ENCODE assay signal across 8 cellular contexts in the genomic region with DNA sequence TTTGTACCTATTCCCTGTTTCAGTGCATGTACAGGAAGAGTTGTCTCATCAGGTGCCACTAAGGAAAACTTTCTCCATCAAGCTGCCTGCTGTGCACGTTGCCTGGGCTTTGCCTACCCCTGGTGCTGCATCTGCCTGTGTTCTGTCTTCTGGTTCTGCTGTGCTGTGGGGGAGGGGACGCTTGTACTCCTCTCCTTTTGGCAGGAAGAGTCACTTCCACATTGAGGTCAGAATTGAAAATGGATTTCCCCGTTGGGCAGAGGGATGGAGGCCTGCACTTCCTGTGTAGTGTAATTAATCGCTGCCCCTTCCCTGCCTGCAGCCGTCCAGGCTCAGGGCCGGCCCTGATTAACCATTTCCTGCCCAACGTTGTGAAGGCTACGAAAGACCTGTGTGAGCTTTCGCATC.
DNase-seq lines count a peak whose midpoint lies in the region; ATAC-seq, FAIRE-seq and TF ChIP-seq lines count a peak whose summit lies in the region.

No MANE protein-coding gene starts in this region.

- H3K4me3 Mint-ChIP-seq in progenitor cell of endocrine pancreas (ENCODE audit: low read depth) (peak overlapping the region; percentile 31), HFFc6 (no peak overlapping the region)

- POLR2A ChIA-PET in HEK293T (lab: Yijun Ruan, JAX) = interaction anchor here (1.6 to 2.0 kb wide), 2 partner anchors 177 to 182 kb away, joined by 6 to 8 read pairs; no protein-coding TSS in a partner anchor

- ATAC-seq in GM21786 (IDR thresholded peaks at IDR 0.05; ENCODE audit: unreplicated experiment) = peak; percentile 38
- no peak for ATAC-seq in HG03175 (IDR thresholded peaks at IDR 0.05; ENCODE audit: unreplicated experiment)

- peaks cover 5% of the 10 kb centered on the region for H3K27me3 Mint-ChIP-seq in progenitor cell of endocrine pancreas
- peaks cover 12% of the 10 kb centered on the region for H3K27me3 Mint-ChIP-seq in HFFc6 (ENCODE audit: insufficient read depth)

- peak; percentile 69 for DNase-seq in EL
- peak; percentile 7 for DNase-seq in RCC 7860 (ENCODE audit: low spot score)
- peak; percentile 62 for DNase-seq in fibroblast of mammary gland (ENCODE audit: low read depth)
- DNase-seq in progenitor cell of endocrine pancreas (ENCODE audit: low spot score, unreplicated experiment) = no peak
- no peak for DNase-seq in HFFc6
- no peak for DNase-seq in HEK293T (ENCODE audit: extremely low spot score)

- CTCF ChIA-PET in HEK293T (lab: Yijun Ruan, JAX) = interaction anchor here (0.8 to 1.0 kb wide), 4 partner anchors 9 to 353 kb away, joined by 3 to 4 read pairs (median 3); no protein-coding TSS in a partner anchor

- no peak for FAIRE-seq in RCC 7860 (lab: Jason Lieb, UNC)

- no peaks in the 10 kb centered on the region for H3K36me3 Mint-ChIP-seq in progenitor cell of endocrine pancreas (ENCODE audit: insufficient read depth)
- H3K36me3 Mint-ChIP-seq in HFFc6 (ENCODE audit: low read depth) = no peaks in the 10 kb centered on the region

- TF ChIP-seq CTCF in fibroblast of mammary gland (conservative IDR thresholded peaks at IDR 0.05; ENCODE audit: control insufficient read depth, insufficient read depth, low read depth, low read length) (no peak), progenitor cell of endocrine pancreas (IDR thresholded peaks at IDR 0.05; ENCODE audit: unreplicated experiment) (no peak), HFFc6 (IDR thresholded peaks at IDR 0.05) (no peak)

- H3K27ac Mint-ChIP-seq in progenitor cell of endocrine pancreas = no peak overlapping the region
- no peak overlapping the region for H3K27ac Mint-ChIP-seq in HFFc6

- peaks cover 36% of the 10 kb centered on the region for H3K4me1 Mint-ChIP-seq in progenitor cell of endocrine pancreas (ENCODE audit: low read depth)
- H3K4me1 Mint-ChIP-seq in HFFc6 (ENCODE audit: low read depth) = peaks cover 17% of the 10 kb centered on the region

- H3K9me3 Mint-ChIP-seq in progenitor cell of endocrine pancreas (ENCODE audit: low read depth) = no peaks in the 10 kb centered on the region
- no peaks in the 10 kb centered on the region for H3K9me3 Mint-ChIP-seq in HFFc6

- no peak overlapping the region for H3K4me3 ChIP-seq in fibroblast of mammary gland (ENCODE audit: control insufficient read depth, low read depth, low read length)

TF ChIP-seq in HEK293T, 16 proteins besides CTCF, POLR2A, EP300 and RAD21:
- TF ChIP-seq NFRKB (IDR thresholded peaks at IDR 0.05) (no peak), TARDBP (IDR thresholded peaks at IDR 0.05) (no peak), ARNT (IDR thresholded peaks at IDR 0.05) (no peak), CTBP1 (IDR thresholded peaks at IDR 0.05; ENCODE audit: borderline replicate concordance) (no peak), FOXA1 (IDR thresholded peaks at IDR 0.05) (no peak), ZNF384 (IDR thresholded peaks at IDR 0.05) (no peak), ELF4 (IDR thresholded peaks at IDR 0.05) (no peak), BHLHE40 (IDR thresholded peaks at IDR 0.05; ENCODE audit: borderline replicate concordance) (no peak), SP1 (IDR thresholded peaks at IDR 0.05) (no peak), FOXM1 (IDR thresholded peaks at IDR 0.05; ENCODE audit: borderline replicate concordance) (no peak), HDGF (IDR thresholded peaks at IDR 0.05; ENCODE audit: borderline replicate concordance) (no peak), L3MBTL2 (conservative IDR thresholded peaks at IDR 0.05) (no peak), LEF1 (IDR thresholded peaks at IDR 0.05; ENCODE audit: borderline replicate concordance) (no peak), SUZ12 (IDR thresholded peaks at IDR 0.05) (no peak), FOXK2 (IDR thresholded peaks at IDR 0.05) (no peak)
- TF ChIP-seq, protein P1, sequence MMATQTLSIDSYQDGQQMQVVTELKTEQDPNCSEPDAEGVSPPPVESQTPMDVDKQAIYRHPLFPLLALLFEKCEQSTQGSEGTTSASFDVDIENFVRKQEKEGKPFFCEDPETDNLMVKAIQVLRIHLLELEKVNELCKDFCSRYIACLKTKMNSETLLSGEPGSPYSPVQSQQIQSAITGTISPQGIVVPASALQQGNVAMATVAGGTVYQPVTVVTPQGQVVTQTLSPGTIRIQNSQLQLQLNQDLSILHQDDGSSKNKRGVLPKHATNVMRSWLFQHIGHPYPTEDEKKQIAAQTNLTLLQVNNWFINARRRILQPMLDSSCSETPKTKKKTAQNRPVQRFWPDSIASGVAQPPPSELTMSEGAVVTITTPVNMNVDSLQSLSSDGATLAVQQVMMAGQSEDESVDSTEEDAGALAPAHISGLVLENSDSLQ (IDR thresholded peaks at IDR 0.05) = no peak

Comparison
In these comparisons a context has a peak if more than half of its experiments do, and no peak if none do; other contexts are left out.
1. DNase-seq: peak in EL (single experiment), RCC 7860 (single experiment) and fibroblast of mammary gland (single experiment); none in progenitor cell of endocrine pancreas (single experiment), HFFc6 (single experiment) and HEK293T (single experiment).